In genomic region chr12:38906482-38907170, GRCh38 we compare ENCODE assay signal across 1 cellular context.
A peak's percentile ranks its signal among the peaks of the same experiment; 100 is the strongest.
TF ChIP-seq lines count a peak whose summit lies in the region.

No MANE protein-coding gene starts in this region.

TF ChIP-seq in HepG2, 621 proteins besides CTCF, POLR2A, EP300 and RAD21 (continued from another document and continues in another):
- TF ChIP-seq ZNF841 (CRISPR knock-in tag; IDR thresholded peaks at IDR 0.05; ENCODE audit: borderline replicate concordance) (no peak), FLYWCH1 (CRISPR knock-in tag; IDR thresholded peaks at IDR 0.05) (no peak), SMAD3 (CRISPR knock-in tag; IDR thresholded peaks at IDR 0.05) (peak; percentile 51; the same call in 1 of the 2 replicates), JDP2 (CRISPR knock-in tag; IDR thresholded peaks at IDR 0.05; ENCODE audit: borderline replicate concordance) (no peak), ZNF678 (CRISPR knock-in tag; IDR thresholded peaks at IDR 0.05) (no peak), DDIT3 (CRISPR knock-in tag; IDR thresholded peaks at IDR 0.05) (no peak), STAT6 (CRISPR knock-in tag; IDR thresholded peaks at IDR 0.05; ENCODE audit: borderline replicate concordance) (no peak), HNF1B (CRISPR knock-in tag; IDR thresholded peaks at IDR 0.05) (peak; percentile 74), ZFP90 (CRISPR knock-in tag; IDR thresholded peaks at IDR 0.05; ENCODE audit: borderline replicate concordance) (no peak), CEBPB (IDR thresholded peaks at IDR 0.05; ENCODE audit: borderline replicate concordance, low read depth, low read length) (no peak), ZNF747 (CRISPR knock-in tag; IDR thresholded peaks at IDR 0.05; ENCODE audit: borderline replicate concordance) (no peak), HNF4A (CRISPR knock-in tag; IDR thresholded peaks at IDR 0.05) (peak; percentile 81), KLF16 (CRISPR knock-in tag; IDR thresholded peaks at IDR 0.05) (0 out of 4 replicates have a peak, but pooled peaks of 1 of the 2 experiments have one; percentile 60), HOMEZ (CRISPR knock-in tag; IDR thresholded peaks at IDR 0.05; ENCODE audit: low read depth) (0 out of 2 replicates have a peak, but pooled peaks have one; percentile 56), HOXA3 (CRISPR knock-in tag; IDR thresholded peaks at IDR 0.05) (peak; percentile 20; the same call in 1 of the 2 replicates), ZNF362 (CRISPR knock-in tag; IDR thresholded peaks at IDR 0.05; ENCODE audit: borderline replicate concordance) (no peak; the same call in 1 of the 2 replicates), E2F1 (CRISPR knock-in tag; IDR thresholded peaks at IDR 0.05) (no peak), KDM3A (CRISPR knock-in tag; IDR thresholded peaks at IDR 0.05; ENCODE audit: low read depth) (no peak), HOXA9 (CRISPR knock-in tag; IDR thresholded peaks at IDR 0.05; ENCODE audit: borderline replicate concordance) (no peak), ZNF264 (CRISPR knock-in tag; IDR thresholded peaks at IDR 0.05) (no peak), ZNF33B (CRISPR knock-in tag; IDR thresholded peaks at IDR 0.05) (no peak), ZMAT3 (CRISPR knock-in tag; conservative IDR thresholded peaks at IDR 0.05) (no peak), THAP11 (CRISPR knock-in tag; IDR thresholded peaks at IDR 0.05) (peak; percentile 56), ZNF124 (CRISPR knock-in tag; IDR thresholded peaks at IDR 0.05) (0 out of 2 replicates have a peak, but pooled peaks have one; percentile 26), MLXIP (CRISPR knock-in tag; IDR thresholded peaks at IDR 0.05; ENCODE audit: borderline replicate concordance) (no peak), ZNF580 (CRISPR knock-in tag; IDR thresholded peaks at IDR 0.05; ENCODE audit: borderline replicate concordance, low read depth) (no peak), FOSL1 (CRISPR knock-in tag; IDR thresholded peaks at IDR 0.05; ENCODE audit: borderline replicate concordance) (no peak), ZEB1 (IDR thresholded peaks at IDR 0.05; ENCODE audit: insufficient replicate concordance, low read depth) (no peak), ZBTB2 (CRISPR knock-in tag; IDR thresholded peaks at IDR 0.05; ENCODE audit: low read depth) (no peak), ZNF343 (CRISPR knock-in tag; IDR thresholded peaks at IDR 0.05) (no peak), REPIN1 (CRISPR knock-in tag; IDR thresholded peaks at IDR 0.05; ENCODE audit: borderline replicate concordance, low read depth) (peak; percentile 28; the same call in 1 of the 2 replicates), SMARCC2 (IDR thresholded peaks at IDR 0.05) (no peak), KLF12 (CRISPR knock-in tag; IDR thresholded peaks at IDR 0.05; ENCODE audit: borderline replicate concordance) (no peak), WIZ (CRISPR knock-in tag; IDR thresholded peaks at IDR 0.05) (no peak), HDAC1 (CRISPR knock-in tag; IDR thresholded peaks at IDR 0.05) (peak; percentile 62; the same call in 1 of the 2 replicates), TRAFD1 (CRISPR knock-in tag; IDR thresholded peaks at IDR 0.05; ENCODE audit: borderline replicate concordance) (no peak), JARID2 (CRISPR knock-in tag; IDR thresholded peaks at IDR 0.05; ENCODE audit: insufficient replicate concordance) (peak; percentile 33), RXRA (CRISPR knock-in tag; IDR thresholded peaks at IDR 0.05) (0 out of 2 replicates have a peak, but pooled peaks have one; percentile 17), FOXA3 (CRISPR knock-in tag; IDR thresholded peaks at IDR 0.05) (peak; percentile 38; the same call in 1 of the 2 replicates), SNAPC2 (CRISPR knock-in tag; IDR thresholded peaks at IDR 0.05) (no peak), CBX5 (CRISPR knock-in tag; IDR thresholded peaks at IDR 0.05; ENCODE audit: borderline replicate concordance) (peak; percentile 82; the same call in 1 of the 2 replicates), RBFOX2 (IDR thresholded peaks at IDR 0.05; ENCODE audit: low read depth, low read length) (no peak), ZNF674 (CRISPR knock-in tag; IDR thresholded peaks at IDR 0.05; ENCODE audit: low read depth) (no peak), ZBTB20 (CRISPR knock-in tag; IDR thresholded peaks at IDR 0.05; ENCODE audit: borderline replicate concordance, low read depth) (no peak), ZIK1 (CRISPR knock-in tag; IDR thresholded peaks at IDR 0.05; ENCODE audit: borderline replicate concordance, low read depth) (no peak), RFX1 (IDR thresholded peaks at IDR 0.05) (no peak), ZNF891 (CRISPR knock-in tag; IDR thresholded peaks at IDR 0.05) (peak; percentile 60; the same call in 1 of the 2 replicates), SP140L (CRISPR knock-in tag; IDR thresholded peaks at IDR 0.05; ENCODE audit: borderline replicate concordance) (no peak), GATAD2A (CRISPR knock-in tag; IDR thresholded peaks at IDR 0.05) (peak; percentile 75), TBX3 (IDR thresholded peaks at IDR 0.05; ENCODE audit: borderline replicate concordance) (no peak), CREBL2 (CRISPR knock-in tag; IDR thresholded peaks at IDR 0.05; ENCODE audit: borderline replicate concordance) (no peak), ELK4 (CRISPR knock-in tag; IDR thresholded peaks at IDR 0.05; ENCODE audit: borderline replicate concordance) (no peak)
